Comparison of ENCODE assay signal across 11 cellular contexts in genomic region chr15:71707230-71708051, GRCh38.
DNase-seq lines count a peak whose midpoint lies in the region; ATAC-seq, FAIRE-seq and TF ChIP-seq lines count a peak whose summit lies in the region.
"Had no signal": no experiment of that assay in that cellular context is flagged by ENCODE, and none has a peak within 500 bp of the region (broad histone marks: within the 10 kb centered on the region; RNA-seq: fewer than 3 reads in every experiment).

No MANE protein-coding gene starts in this region.

- FAIRE-seq in H1 (lab: Jason Lieb, UNC): no peak

- DNase-seq in HFFc6 (peak; percentile 85), H1 (ENCODE audit: low read depth in 1 of 2, low spot score in 2 of 2) (no peak), lower lobe of right lung (no peak), PC-3 (no peak), epidermal melanocyte (ENCODE audit: insufficient read length, low spot score) (no peak), SK-N-DZ (ENCODE audit: low spot score) (no peak)
- DNase-seq: amygdala; CD8-positive, alpha-beta memory T cell; natural killer cell had no signal

- no peak overlapping the region for H3K14ac ChIP-seq in H1 (ENCODE audit: insufficient read length)

- TF ChIP-seq RAD21 in H1 (IDR thresholded peaks at IDR 0.05 in 1 of 2, conservative IDR thresholded peaks at IDR 0.05 in 1 of 2; ENCODE audit: low read depth in 2 of 2, low read length in 2 of 2): no peak

- peaks cover 7% of the 10 kb centered on the region; the same call in 1 of the 2 replicates for H3K27me3 Mint-ChIP-seq in HFFc6 (ENCODE audit: insufficient read depth)

- H3K27ac ChIP-seq in H1 (ENCODE audit: low read depth, low read length): no peak overlapping the region
- peak overlapping the region; percentile 56 for H3K27ac ChIP-seq in lower lobe of right lung
- H3K27ac ChIP-seq in subcutaneous abdominal adipose tissue (ENCODE audit: low read depth, low read length): peak overlapping the region; percentile 49
- no peak overlapping the region for H3K27ac ChIP-seq in PC-3 (ENCODE audit: low read length)

- no peak overlapping the region for H3K4me2 ChIP-seq in H1 (ENCODE audit: insufficient read depth in 1 of 2, low read depth in 2 of 2, low read length in 2 of 2)
- H3K4me2 ChIP-seq in PC-3 (ENCODE audit: low read length): no peak overlapping the region

- TF ChIP-seq EP300 in H1 (IDR thresholded peaks at IDR 0.05; ENCODE audit: borderline replicate concordance in 1 of 2, low read depth in 2 of 2, low read length in 2 of 2): no peak

- H3K36me3 ChIP-seq in H1 (ENCODE audit: control insufficient read depth in 2 of 4, insufficient read depth in 4 of 4, low read length in 3 of 4): no peaks in the 10 kb centered on the region
- H3K36me3 ChIP-seq in lower lobe of right lung: no peaks in the 10 kb centered on the region
- H3K36me3 ChIP-seq in subcutaneous abdominal adipose tissue (ENCODE audit: control insufficient read depth in 5 of 5, insufficient read depth in 5 of 5, low read length in 5 of 5): no peaks in the 10 kb centered on the region
- H3K36me3 ChIP-seq in PC-3 (ENCODE audit: low read depth, low read length): no peaks in the 10 kb centered on the region

- H2BK5ac ChIP-seq in H1 (ENCODE audit: low read depth, low read length): no peak overlapping the region

- H3K4me1 ChIP-seq in H1 (replicated peaks in 1 of 4; ENCODE audit: control insufficient read depth in 3 of 4, insufficient read depth in 4 of 4, low read length in 3 of 4) (no peaks in the 10 kb centered on the region; a peak in 2 of 7 replicates), lower lobe of right lung (peaks cover 7% of the 10 kb centered on the region), subcutaneous abdominal adipose tissue (ENCODE audit: control insufficient read depth in 5 of 5, insufficient read depth in 5 of 5, low read length in 5 of 5) (peaks cover 4 to 28% (median 20%) of the 10 kb centered on the region in 5 donors), PC-3 (ENCODE audit: insufficient read depth, low read length) (no peaks in the 10 kb centered on the region)

- H3K4ac ChIP-seq in H1 (replicated peaks; ENCODE audit: insufficient read length, low read depth, low read length): no peak overlapping the region

- H3K4me1 Mint-ChIP-seq in HFFc6 (ENCODE audit: low read depth): peaks cover 81% of the 10 kb centered on the region
- H3K4me1 Mint-ChIP-seq: CD8-positive, alpha-beta memory T cell had no signal

- H3K36me3 Mint-ChIP-seq in HFFc6 (ENCODE audit: low read depth): peaks cover 6% of the 10 kb centered on the region; the same call in 1 of the 2 replicates
- H3K36me3 Mint-ChIP-seq: CD8-positive, alpha-beta memory T cell; natural killer cell had no signal

- H2AFZ ChIP-seq in H1 (ENCODE audit: low read length) (no peak overlapping the region), PC-3 (ENCODE audit: low read length) (no peak overlapping the region)

- H3K4me3 Mint-ChIP-seq in HFFc6: peak overlapping the region; percentile 70
- H3K4me3 Mint-ChIP-seq: CD8-positive, alpha-beta memory T cell; natural killer cell had no signal

- H4K20me1 ChIP-seq in H1 (replicated peaks in 1 of 2; ENCODE audit: control insufficient read depth in 1 of 2, insufficient read depth in 2 of 2, low read length in 2 of 2) (no peaks in the 10 kb centered on the region), PC-3 (ENCODE audit: low read length) (no peaks in the 10 kb centered on the region)

- no peak overlapping the region for H2BK15ac ChIP-seq in H1 (ENCODE audit: low read length)

- no TSS peak for BruUV-seq in PC-3 (replicated peaks; lab: Mats Ljungman, UMichigan)

- H3K27me3 ChIP-seq in H1 (replicated peaks in 1 of 4; ENCODE audit: control insufficient read depth in 3 of 4, extremely low read depth in 1 of 4, insufficient read depth in 3 of 4, low read length in 3 of 4) (no peaks in the 10 kb centered on the region), lower lobe of right lung (ENCODE audit: low read depth) (no peaks in the 10 kb centered on the region), subcutaneous abdominal adipose tissue (ENCODE audit: control insufficient read depth in 5 of 5, insufficient read depth in 4 of 5, low read length in 5 of 5) (no peaks in the 10 kb centered on the region), PC-3 (ENCODE audit: low read length) (no peaks in the 10 kb centered on the region)

- H3K9me2 ChIP-seq in PC-3 (replicated peaks; ENCODE audit: low read length): no peaks in the 10 kb centered on the region

- ATAC-seq in lower lobe of right lung: peak; percentile 22 to 50
- no peak for ATAC-seq in PC-3
- no peak for ATAC-seq in HG02938 (IDR thresholded peaks at IDR 0.05; ENCODE audit: unreplicated experiment)
- ATAC-seq: natural killer cell had no signal

- H3K4me3 ChIP-seq in H1 (ENCODE audit: extremely low read depth in 1 of 4, insufficient read depth in 2 of 4, low read depth in 3 of 4, low read length in 4 of 4) (no peak overlapping the region), lower lobe of right lung (no peak overlapping the region), subcutaneous abdominal adipose tissue (ENCODE audit: low read depth in 1 of 5, low read length in 5 of 5) (no peak overlapping the region), PC-3 (ENCODE audit: low read length) (no peak overlapping the region)

- no peak overlapping the region for H3K23ac ChIP-seq in H1 (ENCODE audit: insufficient read length)

- no peak overlapping the region for H4K8ac ChIP-seq in H1 (ENCODE audit: extremely low read depth, insufficient read depth, low read length)

- no peak overlapping the region for H2BK20ac ChIP-seq in H1 (ENCODE audit: low read length)

- no peak for TF ChIP-seq POLR2A in H1 (IDR thresholded peaks at IDR 0.05; ENCODE audit: control extremely low read depth in 1 of 2, low read depth in 2 of 2, low read length in 2 of 2)

- no peaks in the 10 kb centered on the region for H3K9me3 ChIP-seq in H1 (ENCODE audit: insufficient read depth in 2 of 2, low read depth in 1 of 2, low read length in 1 of 2)
- H3K9me3 ChIP-seq in lower lobe of right lung: no peaks in the 10 kb centered on the region
- H3K9me3 ChIP-seq in subcutaneous abdominal adipose tissue (ENCODE audit: control insufficient read depth in 5 of 5, low read length in 5 of 5): no peaks in the 10 kb centered on the region
- no peaks in the 10 kb centered on the region for H3K9me3 ChIP-seq in PC-3 (ENCODE audit: low read length)

- H4K5ac ChIP-seq in H1 (ENCODE audit: insufficient read length, low read depth, low read length): no peak overlapping the region

- H3K9ac ChIP-seq in H1 (replicated peaks in 1 of 4; ENCODE audit: extremely low read depth in 1 of 4, low read depth in 3 of 4, low read length in 3 of 4): no peak overlapping the region
- no peak overlapping the region for H3K9ac ChIP-seq in subcutaneous abdominal adipose tissue (ENCODE audit: low read length in 5 of 5)
- H3K9ac ChIP-seq in PC-3 (ENCODE audit: low read length): no peak overlapping the region

- H3K18ac ChIP-seq in H1 (ENCODE audit: extremely low read depth, low read length): no peak overlapping the region

- no peak overlapping the region for H3K56ac ChIP-seq in H1 (replicated peaks; ENCODE audit: insufficient read length, low read depth, low read length)

- H3K79me2 ChIP-seq in H1 (ENCODE audit: control insufficient read depth in 1 of 2, insufficient read depth in 2 of 2, low read length in 2 of 2) (no peaks in the 10 kb centered on the region), PC-3 (ENCODE audit: low read length) (no peaks in the 10 kb centered on the region)

- 0 out of 2 replicates have a peak, but pooled peaks cover 2% of the 10 kb centered on the region for H3K23me2 ChIP-seq in H1 (ENCODE audit: low read depth, low read length)

- POLR2A ChIA-PET in H1 (lab: Charles Lee; ENCODE audit: partially characterized antibody) (no interaction called here), PC-3 (lab: Charles Lee; ENCODE audit: unreplicated experiment) (interaction anchor here (0.5 kb wide), 1 partner anchor 748 kb away, joined by 8 read pairs; no protein-coding TSS in a partner anchor)

- H4K91ac ChIP-seq in H1 (replicated peaks; ENCODE audit: insufficient read length, low read length): no peak overlapping the region

- no peak overlapping the region for H2BK12ac ChIP-seq in H1 (ENCODE audit: low read depth, low read length)

- no peaks in the 10 kb centered on the region for H3K79me1 ChIP-seq in H1 (ENCODE audit: low read depth, low read length)

- H2AK5ac ChIP-seq in H1 (ENCODE audit: low read depth, low read length): no peak overlapping the region

- intact Hi-C loops in lower lobe of right lung (cut with DNase I) (no loop called here), PC-3 (cut with micrococcal nuclease) (no loop called here)

- no peaks in the 10 kb centered on the region; the same call in 1 of the 2 replicates for H3K9me3 Mint-ChIP-seq in HFFc6
- H3K9me3 Mint-ChIP-seq: CD8-positive, alpha-beta memory T cell; natural killer cell had no signal

- no peak overlapping the region for H2BK120ac ChIP-seq in H1 (replicated peaks; ENCODE audit: low read depth, low read length)

- TF ChIP-seq CTCF in HFFc6 (IDR thresholded peaks at IDR 0.05) (no peak), H1 (IDR thresholded peaks at IDR 0.05; ENCODE audit: control extremely low read depth in 1 of 3, insufficient read depth in 1 of 3, low read depth in 1 of 3, low read length in 3 of 3) (no peak), lower lobe of right lung (IDR thresholded peaks at IDR 0.05) (no peak), PC-3 (conservative IDR thresholded peaks at IDR 0.05; ENCODE audit: low read depth, low read length) (no peak)

- CTCF ChIA-PET in H1 (lab: Charles Lee; ENCODE audit: partially characterized antibody) (interaction anchor here (0.6 to 1.3 kb wide), 8 partner anchors 19 to 132 kb away, joined by 3 to 4 read pairs (median 3); no protein-coding TSS in a partner anchor), PC-3 (lab: Charles Lee) (no interaction called here)

- no peaks in the 10 kb centered on the region for H3F3A ChIP-seq in PC-3 (ENCODE audit: low read length, unreplicated experiment)

- H3K27ac Mint-ChIP-seq in HFFc6: peak overlapping the region; percentile 93
- H3K27ac Mint-ChIP-seq: CD8-positive, alpha-beta memory T cell; natural killer cell had no signal

- 94% methylated on average over 5 of the region's 5 CpGs; no CpG with 5 or more reads in 1 of the 2 experiments for WGBS in H1 (ENCODE audit: extremely low coverage in 1 of 2, insufficient coverage in 1 of 2, insufficient read length in 1 of 2, insufficient replicate concordance in 2 of 2, low coverage in 1 of 2, low lambda C conversion rate in 2 of 2, missing lambda C conversion rate in 1 of 2), 2 experiments

TF ChIP-seq in H1, 55 proteins besides CTCF, POLR2A, EP300 and RAD21:
- no peak for TF ChIP-seq PHF8 (conservative IDR thresholded peaks at IDR 0.05; ENCODE audit: low read depth, low read length)
- no peak for TF ChIP-seq SUZ12 (IDR thresholded peaks at IDR 0.05; ENCODE audit: low read length)
- TF ChIP-seq SRF (IDR thresholded peaks at IDR 0.05; ENCODE audit: low read depth, low read length): no peak
- 0 out of 2 replicates have a peak, but pooled peaks have one; percentile 12 for TF ChIP-seq CEBPB (IDR thresholded peaks at IDR 0.05; ENCODE audit: low read depth, low read length)

Comparison
In these comparisons a context has a peak if more than half of its experiments do, and no peak if none do; other contexts are left out.
1. H3K27ac ChIP-seq: peak in lower lobe of right lung (single experiment) and subcutaneous abdominal adipose tissue (single experiment); none in H1 (single experiment) and PC-3 (single experiment).
2. ATAC-seq: peak in lower lobe of right lung (2 of 2); none in PC-3 (single experiment) and HG02938 (single experiment).